ENCODE assay signal across 8 cellular contexts in the genomic region with DNA sequence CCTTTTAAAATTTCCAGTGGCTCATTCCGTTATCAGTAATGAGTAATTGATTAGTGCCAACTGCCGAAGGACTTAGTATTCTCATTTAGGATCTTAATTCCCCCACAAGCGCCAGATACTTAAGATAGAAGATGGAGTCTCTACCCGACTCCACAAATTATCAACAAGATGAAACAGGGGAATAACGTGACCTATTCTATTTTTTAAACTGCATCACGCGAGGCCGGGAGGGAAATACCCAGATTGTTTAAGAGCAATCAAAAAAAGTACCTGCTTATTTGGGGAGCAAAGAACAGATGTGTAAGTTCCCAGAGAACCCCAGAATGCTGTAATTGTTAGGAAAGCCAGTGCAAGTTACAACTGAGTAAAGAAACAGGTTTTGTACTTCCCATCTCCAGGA. TPM values are rescaled to one million over a fixed set of nuclear protein-coding genes. Genes with fewer than 3 reads are reported as not detected.
DNase-seq lines count a peak whose midpoint lies in the region; ATAC-seq, FAIRE-seq and TF ChIP-seq lines count a peak whose summit lies in the region.

No MANE protein-coding gene starts in this region.

- POLR2A ChIA-PET in K562 (lab: Yijun Ruan, JAX), result interaction anchor here (1.4 to 1.6 kb wide), 3 partner anchors 17 to 30 kb away, joined by 4 to 6 read pairs (median 5); no protein-coding TSS in a partner anchor

- no peak for TF ChIP-seq CTCF in AG10803 (conservative IDR thresholded peaks at IDR 0.05; ENCODE audit: low read length)
- TF ChIP-seq CTCF in HFF-Myc (IDR thresholded peaks at IDR 0.05; ENCODE audit: low read depth, low read length, missing control alignments), result no peak
- TF ChIP-seq CTCF in K562 (IDR thresholded peaks at IDR 0.05 in 2 of 3, conservative IDR thresholded peaks at IDR 0.05 in 1 of 3; ENCODE audit: insufficient read depth in 2 of 3, low read depth in 1 of 3, low read length in 3 of 3), result no peak

- no peaks in the 10 kb centered on the region for H4K20me1 ChIP-seq in K562 (replicated peaks; ENCODE audit: control insufficient read depth, insufficient read depth, low read length)

- intact Hi-C loops in K562 (cut with micrococcal nuclease), result loop anchor here (1.0 to 5.0 kb wide), 3 partner anchors 185 to 496 kb away; no protein-coding TSS in a partner anchor

- H3K4me3 Mint-ChIP-seq in naive B cell, result peak overlapping the region; percentile 94 to 98 (median 96)

- TF ChIP-seq EP300 in K562 (IDR thresholded peaks at IDR 0.05; ENCODE audit: low read length), result no peak

- CTCF ChIA-PET in K562 (lab: Yijun Ruan, JAX; ENCODE audit: low intra/inter-chr PET ratio), result interaction anchor here (0.6 to 5.5 kb wide), 7 partner anchors 146 to 453 kb away, joined by 3 to 89 read pairs (median 10); partner anchors contain the start of gene MAP7

- in situ Hi-C loops in K562 (cut with MboI), result loop anchor here (5.0 kb wide), 1 partner anchor 151 kb away; no protein-coding TSS in a partner anchor

- H3K4me3 ChIP-seq in AG10803 (ENCODE audit: low read length) (peak overlapping the region; percentile 96), HFF-Myc (replicated peaks; ENCODE audit: low read depth, low read length) (peak overlapping the region; percentile 81), K562 (peak overlapping the region; percentile 63)

- H3K9me1 ChIP-seq in K562 (ENCODE audit: control insufficient read depth, insufficient read depth, low read length), result no peaks in the 10 kb centered on the region

- H3K4me1 ChIP-seq in K562 (replicated peaks in 1 of 2; ENCODE audit: control insufficient read depth in 2 of 2, insufficient read depth in 2 of 2, low read length in 2 of 2), result peaks cover 9 to 21% of the 10 kb centered on the region in 2 experiments; a peak in 4 of 5 replicates

- ATAC-seq in K562 (no peak), naive B cell (ENCODE audit: low read depth in 2 of 2) (peak; percentile 9 to 14), GM21737 (IDR thresholded peaks at IDR 0.05; ENCODE audit: unreplicated experiment) (no peak), GM21360 (IDR thresholded peaks at IDR 0.05; ENCODE audit: unreplicated experiment) (no peak)

- DNase-seq in AG10803 (ENCODE audit: low read depth), result no peak
- DNase-seq in HFF-Myc (ENCODE audit: extremely low read depth, low read depth), result no peak
- DNase-seq in K562 (ENCODE audit: extremely low read depth in 1 of 4, low spot score in 3 of 4), result no peak
- DNase-seq in naive B cell, result peak; percentile 48
- no peak for DNase-seq in NAMALWA (ENCODE audit: low spot score)
- no peak for DNase-seq in hippocampal formation (lab: John Stamatoyannopoulos, UW)

- H3K27me3 Mint-ChIP-seq in naive B cell, result no peaks in the 10 kb centered on the region

- H3K36me3 ChIP-seq in K562 (ENCODE audit: control insufficient read depth, insufficient read depth, low read length), result 0 out of 3 replicates have a peak, but pooled peaks cover 3% of the 10 kb centered on the region

- peak overlapping the region; percentile 96 for H2AFZ ChIP-seq in K562 (ENCODE audit: low read depth, low read length)

- no peak for TF ChIP-seq RAD21 in K562 (CRISPR knock-in tag; conservative IDR thresholded peaks at IDR 0.05 in 1 of 2, IDR thresholded peaks at IDR 0.05 in 1 of 2)

- H3K27ac ChIP-seq in K562 (ENCODE audit: extremely low read depth, low read depth, low read length), result no peak overlapping the region; the same call in 1 of the 3 replicates

- no peak for FAIRE-seq in K562 (lab: Jason Lieb, UNC)

- peak overlapping the region; percentile 92 to 99 (median 98) for H3K27ac Mint-ChIP-seq in naive B cell

- no peaks in the 10 kb centered on the region for H3K9me3 ChIP-seq in K562 (replicated peaks; ENCODE audit: control insufficient read depth, insufficient read depth, low read depth, low read length)

- H3K36me3 Mint-ChIP-seq in naive B cell, result peaks cover under 1 to 13% of the 10 kb centered on the region in 2 donors

- peaks cover 0 to 14% (median 3%) of the 10 kb centered on the region in 7 donors for H3K9me3 Mint-ChIP-seq in naive B cell

- H3K4me1 Mint-ChIP-seq in naive B cell, result peaks cover 14 to 35% (median 29%) of the 10 kb centered on the region in 3 donors

- no peaks in the 10 kb centered on the region for H3K27me3 ChIP-seq in K562 (ENCODE audit: control insufficient read depth in 2 of 2, insufficient read depth in 2 of 2, low read length in 2 of 2)

- H3K79me2 ChIP-seq in K562 (ENCODE audit: control insufficient read depth, insufficient read depth, low read length), result peaks cover 39% of the 10 kb centered on the region

- peak overlapping the region; percentile 89 for H3K4me2 ChIP-seq in K562 (ENCODE audit: insufficient read depth, low read length)

- BruUV-seq in K562 (replicated peaks; lab: Mats Ljungman, UMichigan), result no TSS peak

- TF ChIP-seq POLR2A in K562 (conservative IDR thresholded peaks at IDR 0.05), result no peak

- H3K9ac ChIP-seq in K562 (ENCODE audit: insufficient read depth in 1 of 2, low read depth in 2 of 2, low read length in 2 of 2), result peak overlapping the region; percentile 83 to 92

- WGBS in K562 (ENCODE audit: insufficient coverage, low coverage, missing lambda C conversion rate), result 31% methylated on average over 8 of the region's 8 CpGs

TF ChIP-seq in K562, 482 proteins besides CTCF, POLR2A, EP300 and RAD21 (continues in another document):
- 0 out of 2 replicates have a peak, but pooled peaks have one; percentile 28 for TF ChIP-seq HMG20B (CRISPR knock-in tag; IDR thresholded peaks at IDR 0.05)
- TF ChIP-seq KDM2B (CRISPR knock-in tag; IDR thresholded peaks at IDR 0.05), result no peak
- no peak for TF ChIP-seq EGR1 (conservative IDR thresholded peaks at IDR 0.05)
- TF ChIP-seq ZNF644 (tag; IDR thresholded peaks at IDR 0.05; ENCODE audit: low read depth), result no peak
- TF ChIP-seq ATF6 (CRISPR knock-in tag; IDR thresholded peaks at IDR 0.05), result no peak
- TF ChIP-seq RBM17 (IDR thresholded peaks at IDR 0.05; ENCODE audit: borderline replicate concordance, low read depth, low read length), result no peak
- no peak for TF ChIP-seq E2F3 (CRISPR knock-in tag; IDR thresholded peaks at IDR 0.05)

RNA-seq across cellular contexts. Expression of gene MAP3K5, which starts 1.1 kb away (rescaled TPM):
- total RNA-seq in K562 (2011; cell fraction: chromatin; rRNA removed; ENCODE audit: low replicate concordance), result 17.0 and 33.7 TPM in 2 replicates
- total RNA-seq in K562 (2011; cell fraction: nucleolus; rRNA removed), result 7.8 and 10.1 TPM in 2 replicates
- total RNA-seq in K562 (2011; cell fraction: nucleoplasm; rRNA removed), result 10.5 and 10.6 TPM in 2 replicates
- total RNA-seq in K562 (2014; rRNA removed), result 10.4 and 11.6 TPM in 2 replicates
- 12.7 and 15.3 TPM in 2 replicates for total RNA-seq in K562 (2014; rRNA removed; fragmentation: Illumina TruSeq; extraction: Trizol)
- total RNA-seq in K562 (2015; rRNA removed; fragmentation: Illumina TruSeq; extraction: Trizol), result 9.2 and 9.9 TPM in 2 replicates
- 11.7 and 13.0 TPM in 2 replicates for total RNA-seq in K562 (2021)
- 7.9 and 9.1 TPM in 2 replicates for polyA plus RNA-seq in K562 (2011; rRNA removed)
- 2.1 and 3.6 TPM in 2 replicates for polyA plus RNA-seq in K562 (2011; cell fraction: cytosol; rRNA removed)
- polyA plus RNA-seq in K562 (2011; cell fraction: nucleus; rRNA removed), result 6.2 and 8.7 TPM in 2 replicates
- 6.6 and 6.7 TPM in 2 replicates for polyA plus RNA-seq in K562 (2012)
- 8.6 and 10.4 TPM in 2 replicates for polyA plus RNA-seq in K562 (2014; fragmentation: Illumina TruSeq; extraction: Trizol)
- 1 to 10 TPM; 2.2 to 3.3 TPM for polyA plus RNA-seq in K562 (2014; fragmentation: Nextera tagmentation; extraction: Ambion mirVana)
- polyA plus RNA-seq in K562 (2014; rRNA removed), result 6.9 and 7.3 TPM in 2 replicates
- 13.9 and 23.8 TPM in 2 replicates for polyA minus RNA-seq in K562 (2011; rRNA and poly(A)+ RNA removed)
- 5.1 and 5.8 TPM in 2 replicates for polyA minus RNA-seq in K562 (2011; cell fraction: cytosol; rRNA and poly(A)+ RNA removed)
- polyA minus RNA-seq in K562 (2011; cell fraction: nucleus; rRNA and poly(A)+ RNA removed), result 9.0 and 19.5 TPM in 2 replicates
- 10 to 100 TPM in 3 of 6 donors, 1 to 10 TPM in 3; 5.8 to 15.5 (median 10.1) TPM for polyA plus RNA-seq in naive B cell (ENCODE audit: low read depth in 6 of 6)

RNA-seq across cellular contexts. Expression of gene PEX7, which starts 29.0 kb away (rescaled TPM):
- 7.4 and 8.8 TPM in 2 replicates for total RNA-seq in K562 (2011; cell fraction: chromatin; rRNA removed; ENCODE audit: low replicate concordance)
- 5.7 and 11.1 TPM in 2 replicates for total RNA-seq in K562 (2011; cell fraction: nucleolus; rRNA removed)
- 7.6 and 8.1 TPM in 2 replicates for total RNA-seq in K562 (2011; cell fraction: nucleoplasm; rRNA removed)
- total RNA-seq in K562 (2014; rRNA removed) (12.0 and 18.0 TPM in 2 replicates), K562 (2014; rRNA removed; fragmentation: Illumina TruSeq; extraction: Trizol) (9.7 and 12.7 TPM in 2 replicates), K562 (2015; rRNA removed; fragmentation: Illumina TruSeq; extraction: Trizol) (7.2 and 7.3 TPM in 2 replicates), K562 (2021) (9.1 and 9.6 TPM in 2 replicates)
- polyA plus RNA-seq in K562 (2011; rRNA removed) (12.5 and 12.9 TPM in 2 replicates), K562 (2014; fragmentation: Illumina TruSeq; extraction: Trizol) (6.2 and 6.5 TPM in 2 replicates), K562 (2014; fragmentation: Nextera tagmentation; extraction: Ambion mirVana) (1 to 10 TPM; 1.6 to 2.2 TPM), K562 (2014; rRNA removed) (10.9 and 12.5 TPM in 2 replicates), naive B cell (ENCODE audit: low read depth in 6 of 6) (10 to 100 TPM in 1 of 6 donors, 1 to 10 TPM in 5; 6.4 to 19.6 (median 8.1) TPM)
- 7.9 and 14.9 TPM in 2 replicates for polyA plus RNA-seq in K562 (2011; cell fraction: cytosol; rRNA removed)
- polyA plus RNA-seq in K562 (2011; cell fraction: nucleus; rRNA removed), result 5.3 and 7.8 TPM in 2 replicates
- polyA plus RNA-seq in K562 (2012), result 6.7 and 6.8 TPM in 2 replicates
- 12.9 and 14.7 TPM in 2 replicates for polyA minus RNA-seq in K562 (2011; rRNA and poly(A)+ RNA removed)
- polyA minus RNA-seq in K562 (2011; cell fraction: cytosol; rRNA and poly(A)+ RNA removed), result 2.7 and 5.4 TPM in 2 replicates
- 11.0 and 12.4 TPM in 2 replicates for polyA minus RNA-seq in K562 (2011; cell fraction: nucleus; rRNA and poly(A)+ RNA removed)

Comparison
In these comparisons a context has a peak if more than half of its experiments do, and no peak if none do; other contexts are left out.
1. ATAC-seq: peak in naive B cell (2 of 2); none in K562 (single experiment), GM21737 (single experiment) and GM21360 (single experiment).
2. Peak in every context shown above with its lines, with median percentiles within 50 percentile points of each other: H3K4me3 ChIP-seq.